In genomic region chr10:1347962-1348772, GRCh38 we compare ENCODE assay signal across 10 cellular contexts.
"Had no signal": no experiment of that assay in that cellular context is flagged by ENCODE, and none has a peak within 500 bp of the region (broad histone marks: within the 10 kb centered on the region; RNA-seq: fewer than 3 reads in every experiment).

No MANE protein-coding gene starts in this region.

- H3K27me3 ChIP-seq: right lobe of liver, suprapubic skin had no signal

- ATAC-seq: activated CD4-positive, CD25-positive, alpha-beta regulatory T cell treated with anti-CD3 and anti-CD28 coated beads, Interleukin-2, amount 50 U/mL, for 24 hours; psoas muscle had no signal

- H3K4me1 ChIP-seq: psoas muscle, right lobe of liver, suprapubic skin had no signal

- DNase-seq: anterior cingulate cortex; foreskin melanocyte; midbrain; occipital lobe; psoas muscle; right lobe of liver; stimulated activated naive CD4-positive, alpha-beta T cell had no signal

- H3K9me3 ChIP-seq: psoas muscle, right lobe of liver, suprapubic skin had no signal

- H3K27ac ChIP-seq: psoas muscle, right lobe of liver, suprapubic skin had no signal

- H3K36me3 Mint-ChIP-seq: activated naive CD8-positive, alpha-beta T cell had no signal

- H3K4me3 Mint-ChIP-seq: activated naive CD8-positive, alpha-beta T cell had no signal

- H3K27ac Mint-ChIP-seq: activated naive CD8-positive, alpha-beta T cell had no signal

- H3K4me3 ChIP-seq: psoas muscle, right lobe of liver, suprapubic skin had no signal

- H3K36me3 ChIP-seq: right lobe of liver, suprapubic skin had no signal
